1 cellular context compared by ENCODE assay signal in the genomic region with DNA sequence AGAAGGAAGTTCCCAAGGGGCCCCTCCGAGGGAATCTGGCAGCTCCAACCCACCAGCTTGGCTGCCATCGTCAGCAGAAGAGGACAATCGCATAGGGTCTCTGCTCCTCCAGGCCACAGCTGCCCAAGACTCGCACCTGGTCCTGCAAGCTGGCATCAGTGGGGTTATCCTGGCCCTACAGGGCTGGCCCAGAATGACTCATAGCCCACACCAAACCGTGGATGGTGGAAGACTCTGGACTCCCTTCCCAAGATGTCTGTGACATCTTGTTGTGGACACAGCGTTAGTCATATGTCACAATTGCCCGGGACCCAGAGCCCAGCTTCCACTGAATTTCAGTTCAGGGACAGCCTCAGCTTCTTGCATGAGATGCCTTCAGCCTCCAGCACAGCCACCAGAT.
TF ChIP-seq lines count a peak whose summit lies in the region.

No MANE protein-coding gene starts in this region.

TF ChIP-seq in IMR-90, 13 proteins besides CTCF, POLR2A, EP300 and RAD21 (continued from another document):
- TF ChIP-seq MAFK (IDR thresholded peaks at IDR 0.05; ENCODE audit: low read depth, low read length) (no peak), MXI1 (IDR thresholded peaks at IDR 0.05; ENCODE audit: borderline replicate concordance, low read depth, low read length) (no peak), CEBPB (IDR thresholded peaks at IDR 0.05; ENCODE audit: low read depth, low read length) (no peak), RFX5 (IDR thresholded peaks at IDR 0.05; ENCODE audit: low read depth, low read length) (no peak)
- TF ChIP-seq, protein P1, sequence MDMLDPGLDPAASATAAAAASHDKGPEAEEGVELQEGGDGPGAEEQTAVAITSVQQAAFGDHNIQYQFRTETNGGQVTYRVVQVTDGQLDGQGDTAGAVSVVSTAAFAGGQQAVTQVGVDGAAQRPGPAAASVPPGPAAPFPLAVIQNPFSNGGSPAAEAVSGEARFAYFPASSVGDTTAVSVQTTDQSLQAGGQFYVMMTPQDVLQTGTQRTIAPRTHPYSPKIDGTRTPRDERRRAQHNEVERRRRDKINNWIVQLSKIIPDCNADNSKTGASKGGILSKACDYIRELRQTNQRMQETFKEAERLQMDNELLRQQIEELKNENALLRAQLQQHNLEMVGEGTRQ (IDR thresholded peaks at IDR 0.05; ENCODE audit: low read depth, low read length): no peak
- TF ChIP-seq, protein P2, sequence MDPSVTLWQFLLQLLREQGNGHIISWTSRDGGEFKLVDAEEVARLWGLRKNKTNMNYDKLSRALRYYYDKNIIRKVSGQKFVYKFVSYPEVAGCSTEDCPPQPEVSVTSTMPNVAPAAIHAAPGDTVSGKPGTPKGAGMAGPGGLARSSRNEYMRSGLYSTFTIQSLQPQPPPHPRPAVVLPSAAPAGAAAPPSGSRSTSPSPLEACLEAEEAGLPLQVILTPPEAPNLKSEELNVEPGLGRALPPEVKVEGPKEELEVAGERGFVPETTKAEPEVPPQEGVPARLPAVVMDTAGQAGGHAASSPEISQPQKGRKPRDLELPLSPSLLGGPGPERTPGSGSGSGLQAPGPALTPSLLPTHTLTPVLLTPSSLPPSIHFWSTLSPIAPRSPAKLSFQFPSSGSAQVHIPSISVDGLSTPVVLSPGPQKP (IDR thresholded peaks at IDR 0.05; ENCODE audit: borderline replicate concordance, low read depth, low read length): no peak
